ENCODE assay signal across 8 cellular contexts in the genomic region with DNA sequence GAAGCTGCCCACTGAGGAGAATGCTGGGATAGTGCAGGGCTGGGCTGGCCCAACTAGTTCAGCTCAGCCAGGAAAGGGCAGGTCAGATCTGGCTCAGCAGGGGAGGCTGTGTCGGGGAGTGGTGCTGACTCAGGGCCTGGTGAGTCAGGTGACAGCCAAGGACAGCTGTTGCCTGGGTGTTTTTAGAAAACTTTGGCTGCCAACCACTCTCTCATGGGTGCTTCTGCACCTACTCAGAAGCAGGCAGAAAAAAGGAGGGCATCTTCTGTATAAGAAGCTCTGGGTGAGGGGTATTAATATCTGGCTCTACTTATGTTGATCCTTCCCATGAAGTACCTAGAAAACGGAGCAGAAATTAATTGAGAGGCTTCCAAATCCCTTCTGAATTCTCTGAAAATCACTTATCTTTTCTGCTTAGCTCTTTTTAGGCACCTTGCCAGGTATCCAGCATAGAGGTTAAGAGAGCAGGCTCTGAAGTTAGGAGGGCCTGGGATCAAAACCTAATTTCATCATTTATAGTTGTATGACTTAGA. TPM values are rescaled to one million over a fixed set of nuclear protein-coding genes. Genes with fewer than 3 reads are reported as not detected.
A peak's percentile ranks its signal among the peaks of the same experiment; 100 is the strongest.
DNase-seq lines count a peak whose midpoint lies in the region; ATAC-seq and TF ChIP-seq lines count a peak whose summit lies in the region.

No MANE protein-coding gene starts in this region.

- H3K27me3 ChIP-seq in CD4-positive, CD25-positive, alpha-beta regulatory T cell (ENCODE audit: control insufficient read depth, insufficient read depth, low read length): no peaks in the 10 kb centered on the region
- H3K27me3 ChIP-seq in RWPE2 (ENCODE audit: insufficient read depth, poor library complexity, severe bottlenecking): no peaks in the 10 kb centered on the region

- H3K4me3 ChIP-seq in CD4-positive, CD25-positive, alpha-beta regulatory T cell (ENCODE audit: low read depth, low read length): no peak overlapping the region
- no peak overlapping the region for H3K4me3 ChIP-seq in RWPE2 (ENCODE audit: severe bottlenecking)
- H3K4me3 ChIP-seq in coronary artery: no peak overlapping the region

- ATAC-seq in CD4-positive, CD25-positive, alpha-beta regulatory T cell (ENCODE audit: low read depth in 2 of 2): peak; percentile 69 to 73
- peak; percentile 50 for ATAC-seq in HG03354 (IDR thresholded peaks at IDR 0.05; ENCODE audit: poor library complexity, severe bottlenecking, unreplicated experiment)
- ATAC-seq in RWPE2 (ENCODE audit: low read depth): peak; percentile 100
- ATAC-seq in stimulated activated naive B cell treated with anti-CD40 and anti-IgM and Interleukin-4, amounts not matched to agents 10 μg/mL and 1 μg/mL and 100 μg/mL, for 72 hours (replicated peaks): peak; percentile 65 to 80
- no peak for ATAC-seq in HG03045 (IDR thresholded peaks at IDR 0.05; ENCODE audit: unreplicated experiment)
- ATAC-seq in HG02884 (IDR thresholded peaks at IDR 0.05; ENCODE audit: unreplicated experiment): no peak

- H3K4me3 Mint-ChIP-seq in CD4-positive, CD25-positive, alpha-beta regulatory T cell: no peak overlapping the region
- H3K4me3 Mint-ChIP-seq in stimulated activated naive B cell treated with anti-CD40 and anti-IgM and Interleukin-4, amounts not matched to agents 10 μg/mL and 1 μg/mL and 100 μg/mL, for 72 hours: no peak overlapping the region

- TF ChIP-seq CTCF in RWPE2 (IDR thresholded peaks at IDR 0.05; ENCODE audit: poor library complexity, severe bottlenecking) (no peak), coronary artery (IDR thresholded peaks at IDR 0.05) (no peak)

- no peaks in the 10 kb centered on the region for H3K9me3 ChIP-seq in CD4-positive, CD25-positive, alpha-beta regulatory T cell (ENCODE audit: control insufficient read depth in 2 of 2, low read length in 2 of 2)
- no peaks in the 10 kb centered on the region for H3K9me3 ChIP-seq in RWPE2 (ENCODE audit: severe bottlenecking)

- no peaks in the 10 kb centered on the region for H3K36me3 Mint-ChIP-seq in CD4-positive, CD25-positive, alpha-beta regulatory T cell
- no peaks in the 10 kb centered on the region for H3K36me3 Mint-ChIP-seq in stimulated activated naive B cell treated with anti-CD40 and anti-IgM and Interleukin-4, amounts not matched to agents 10 μg/mL and 1 μg/mL and 100 μg/mL, for 72 hours

- H3K4me1 Mint-ChIP-seq in CD4-positive, CD25-positive, alpha-beta regulatory T cell: no peaks in the 10 kb centered on the region
- H3K4me1 Mint-ChIP-seq in stimulated activated naive B cell treated with anti-CD40 and anti-IgM and Interleukin-4, amounts not matched to agents 10 μg/mL and 1 μg/mL and 100 μg/mL, for 72 hours: peaks cover 5 to 8% of the 10 kb centered on the region in 2 donors

- DNase-seq in CD4-positive, CD25-positive, alpha-beta regulatory T cell: peak in 1 of 3 donors; percentile 73
- DNase-seq in RWPE2 (ENCODE audit: low spot score) (peak; percentile 89), coronary artery (ENCODE audit: low spot score) (peak; percentile 82), medulla oblongata (ENCODE audit: extremely low spot score) (peak; percentile 62)
- DNase-seq in stimulated activated naive B cell treated with anti-CD40 and anti-IgM and Interleukin-4, amounts not matched to agents 10 μg/mL and 1 μg/mL and 100 μg/mL, for 72 hours: no peak

- H3K27me3 Mint-ChIP-seq in CD4-positive, CD25-positive, alpha-beta regulatory T cell: no peaks in the 10 kb centered on the region
- no peaks in the 10 kb centered on the region for H3K27me3 Mint-ChIP-seq in stimulated activated naive B cell treated with anti-CD40 and anti-IgM and Interleukin-4, amounts not matched to agents 10 μg/mL and 1 μg/mL and 100 μg/mL, for 72 hours

- no peaks in the 10 kb centered on the region for H3K4me1 ChIP-seq in CD4-positive, CD25-positive, alpha-beta regulatory T cell (ENCODE audit: control insufficient read depth, insufficient read depth, low read length, poor library complexity, severe bottlenecking)
- H3K4me1 ChIP-seq in RWPE2 (ENCODE audit: insufficient read depth, poor library complexity, severe bottlenecking): peaks cover 17% of the 10 kb centered on the region

- H3K27ac Mint-ChIP-seq in CD4-positive, CD25-positive, alpha-beta regulatory T cell: peak overlapping the region in 1 of 3 donors; percentile 22
- H3K27ac Mint-ChIP-seq in stimulated activated naive B cell treated with anti-CD40 and anti-IgM and Interleukin-4, amounts not matched to agents 10 μg/mL and 1 μg/mL and 100 μg/mL, for 72 hours: peak overlapping the region; percentile 49

- no peaks in the 10 kb centered on the region for H3K36me3 ChIP-seq in CD4-positive, CD25-positive, alpha-beta regulatory T cell (ENCODE audit: control insufficient read depth, insufficient read depth, low read length)
- H3K36me3 ChIP-seq in RWPE2 (ENCODE audit: low read depth): no peaks in the 10 kb centered on the region

- no peak overlapping the region for H3K27ac ChIP-seq in CD4-positive, CD25-positive, alpha-beta regulatory T cell (ENCODE audit: insufficient read depth, low read length, poor library complexity, severe bottlenecking)
- H3K27ac ChIP-seq in RWPE2 (ENCODE audit: poor library complexity, severe bottlenecking): peak overlapping the region; percentile 63
- H3K27ac ChIP-seq in coronary artery: peak overlapping the region; percentile 2 to 3

- H3K9me3 Mint-ChIP-seq in CD4-positive, CD25-positive, alpha-beta regulatory T cell: no peaks in the 10 kb centered on the region
- no peaks in the 10 kb centered on the region for H3K9me3 Mint-ChIP-seq in stimulated activated naive B cell treated with anti-CD40 and anti-IgM and Interleukin-4, amounts not matched to agents 10 μg/mL and 1 μg/mL and 100 μg/mL, for 72 hours

RNA-seq across cellular contexts. Expression of gene RAB10, which starts 15.6 kb away (rescaled TPM):
- total RNA-seq in CD4-positive, CD25-positive, alpha-beta regulatory T cell: 40.8 TPM
- 100 to 1,000 TPM in 3 of 4 donors, 10 to 100 TPM in 1; 94.0 to 132 (median 115) TPM for polyA plus RNA-seq in CD4-positive, CD25-positive, alpha-beta regulatory T cell

RNA-seq across cellular contexts. Expression of gene KIF3C, which starts 36.0 kb away (rescaled TPM):
- 6.6 TPM for total RNA-seq in CD4-positive, CD25-positive, alpha-beta regulatory T cell
- polyA plus RNA-seq in CD4-positive, CD25-positive, alpha-beta regulatory T cell: 1 to 10 TPM in 1 of 4 donors, under 1 TPM in 3; 0.07 to 1.2 (median 0.68) TPM

Comparison
In these comparisons a context has a peak if more than half of its experiments do, and no peak if none do; other contexts are left out.
1. ATAC-seq: peak in CD4-positive, CD25-positive, alpha-beta regulatory T cell (2 of 2), HG03354 (single experiment), RWPE2 (single experiment) and stimulated activated naive B cell treated with anti-CD40 and anti-IgM and Interleukin-4, amounts not matched to agents 10 μg/mL and 1 μg/mL and 100 μg/mL, for 72 hours (2 of 2); none in HG03045 (single experiment) and HG02884 (single experiment).